ENCODE assay signal across 19 cellular contexts in genomic region chr7:107684287-107684686, GRCh38. TPM values are rescaled to one million over a fixed set of nuclear protein-coding genes. Genes with fewer than 3 reads are reported as not detected.
"Had no signal": no experiment of that assay in that cellular context is flagged by ENCODE, and none has a peak within 500 bp of the region (broad histone marks: within the 10 kb centered on the region; RNA-seq: fewer than 3 reads in every experiment).

No MANE protein-coding gene starts in this region.

- H3K27ac ChIP-seq: coronary artery, dorsolateral prefrontal cortex, esophagus squamous epithelium, gastrocnemius medialis, left lung, lower lobe of right lung had no signal

- H3K4me3 ChIP-seq: coronary artery, dorsolateral prefrontal cortex, esophagus squamous epithelium, gastrocnemius medialis, heart right ventricle, left lung, lower lobe of right lung, mucosa of descending colon had no signal

- H3K27me3 ChIP-seq: dorsolateral prefrontal cortex, esophagus squamous epithelium, gastrocnemius medialis, heart right ventricle, left lung had no signal

- H3K9me3 ChIP-seq: esophagus squamous epithelium, gastrocnemius medialis, heart right ventricle, left lung, lower lobe of right lung, mucosa of descending colon had no signal

- H3K9me3 Mint-ChIP-seq: mesothelial cell of epicardium had no signal

- H3K4me3 Mint-ChIP-seq: mesothelial cell of epicardium had no signal

- H3K4me1 ChIP-seq: esophagus squamous epithelium, gastrocnemius medialis, left lung, lower lobe of right lung had no signal

- ATAC-seq: gastrocnemius medialis, left cardiac atrium, left lung, lower lobe of right lung, mucosa of descending colon had no signal

- H3K36me3 ChIP-seq: esophagus squamous epithelium, gastrocnemius medialis, heart right ventricle, left lung, lower lobe of right lung had no signal

- H3K27ac Mint-ChIP-seq: mesothelial cell of epicardium had no signal

- DNase-seq: dermis blood vessel endothelial cell; dorsolateral prefrontal cortex; effector CD4-positive, alpha-beta T cell; effector memory CD4-positive, alpha-beta T cell; esophagus squamous epithelium; foreskin fibroblast; foreskin melanocyte; gastrocnemius medialis; glutamatergic neuron; head of caudate nucleus; heart right ventricle; hippocampal formation; left cardiac atrium; left lung; lower lobe of right lung; mesenchymal stem cell; mucosa of descending colon had no signal

RNA-seq across cellular contexts. Expression of gene SLC26A4, which starts 23.7 kb away (rescaled TPM):
- total RNA-seq: mesothelial cell of epicardium had no signal
